Comparison of ENCODE assay signal across 1 cellular context in genomic region chr3:9932843-9933560, GRCh38.
TF ChIP-seq lines count a peak whose summit lies in the region.

No MANE protein-coding gene starts in this region.

TF ChIP-seq in GM12878, 131 proteins besides CTCF, POLR2A, EP300 and RAD21 (continues in another document):
- TF ChIP-seq STAT1 (conservative IDR thresholded peaks at IDR 0.05) (peak; percentile 45; the same call in 1 of the 2 replicates), ZBTB40 (IDR thresholded peaks at IDR 0.05; ENCODE audit: borderline replicate concordance) (no peak), POU2F2 (IDR thresholded peaks at IDR 0.05; ENCODE audit: borderline replicate concordance, low read depth, low read length) (peak; percentile 45; the same call in 2 of the 3 replicates), RBBP5 (conservative IDR thresholded peaks at IDR 0.05) (no peak), PAX8 (IDR thresholded peaks at IDR 0.05) (no peak), TAF1 (IDR thresholded peaks at IDR 0.05; ENCODE audit: borderline replicate concordance, low read depth, low read length) (no peak; the same call in 1 of the 2 replicates), NFYA (IDR thresholded peaks at IDR 0.05; ENCODE audit: borderline replicate concordance, low read depth, low read length) (no peak), HDGF (IDR thresholded peaks at IDR 0.05) (no peak), ZBTB33 (IDR thresholded peaks at IDR 0.05) (no peak), NR2C2 (IDR thresholded peaks at IDR 0.05; ENCODE audit: borderline replicate concordance, control insufficient read depth, insufficient read length, low read depth) (no peak), SPI1 (IDR thresholded peaks at IDR 0.05; ENCODE audit: borderline replicate concordance, insufficient read depth, low read depth, low read length) (no peak), MYB (IDR thresholded peaks at IDR 0.05; ENCODE audit: borderline replicate concordance, low read depth, low read length) (no peak), BCLAF1 (IDR thresholded peaks at IDR 0.05) (no peak), ZNF274 (IDR thresholded peaks at IDR 0.05; ENCODE audit: insufficient read depth, insufficient read length) (no peak), MEF2B (IDR thresholded peaks at IDR 0.05; ENCODE audit: partially characterized antibody, poor library complexity, severe bottlenecking) (peak; percentile 7), IKZF2 (IDR thresholded peaks at IDR 0.05) (peak in 1 of 2 experiments; percentile 46; a peak in 1 of 4 replicates), NKRF (conservative IDR thresholded peaks at IDR 0.05) (no peak; the same call in none of the 2 replicates), KAT2A (conservative IDR thresholded peaks at IDR 0.05; ENCODE audit: control insufficient read depth, low read depth, low read length) (no peak), HSF1 (IDR thresholded peaks at IDR 0.05; ENCODE audit: low read depth, low read length) (no peak), CEBPB (IDR thresholded peaks at IDR 0.05; ENCODE audit: borderline replicate concordance in 1 of 2, low read depth in 2 of 2, low read length in 2 of 2) (no peak), ZNF592 (IDR thresholded peaks at IDR 0.05) (no peak), NFXL1 (IDR thresholded peaks at IDR 0.05; ENCODE audit: borderline replicate concordance) (no peak), ZBTB11 (CRISPR knock-in tag; IDR thresholded peaks at IDR 0.05) (no peak), ATF3 (IDR thresholded peaks at IDR 0.05; ENCODE audit: borderline replicate concordance, extremely low read depth, low read depth, low read length) (no peak), MXI1 (IDR thresholded peaks at IDR 0.05; ENCODE audit: low read depth, low read length) (peak; percentile 56), CBFB (IDR thresholded peaks at IDR 0.05; ENCODE audit: low read depth) (no peak), STAT3 (IDR thresholded peaks at IDR 0.05; ENCODE audit: low read depth, low read length) (no peak), RUNX3 (IDR thresholded peaks at IDR 0.05; ENCODE audit: low read length) (peak; percentile 15; the same call in 1 of the 2 replicates), CBX5 (IDR thresholded peaks at IDR 0.05; ENCODE audit: low read depth) (no peak; the same call in 1 of the 2 replicates), ZBED1 (IDR thresholded peaks at IDR 0.05; ENCODE audit: borderline replicate concordance) (no peak), ESRRA (IDR thresholded peaks at IDR 0.05; ENCODE audit: low read length) (no peak), PML (IDR thresholded peaks at IDR 0.05; ENCODE audit: low read length) (no peak), PKNOX1 (IDR thresholded peaks at IDR 0.05) (no peak)
